Comparison of ENCODE assay signal across 15 cellular contexts in genomic region chr7:74726309-74727101, GRCh38. TPM values are rescaled to one million over a fixed set of nuclear protein-coding genes. Genes with fewer than 3 reads are reported as not detected.
DNase-seq lines count a peak whose midpoint lies in the region; ATAC-seq and TF ChIP-seq lines count a peak whose summit lies in the region.
"Had no signal": no experiment of that assay in that cellular context is flagged by ENCODE, and none has a peak within 500 bp of the region (broad histone marks: within the 10 kb centered on the region; RNA-seq: fewer than 3 reads in every experiment).

No MANE protein-coding gene starts in this region.

- no peak for ATAC-seq in CD8-positive, alpha-beta T cell
- ATAC-seq in T-helper 17 cell = no peak
- no peak for ATAC-seq in GM19467 (IDR thresholded peaks at IDR 0.05; ENCODE audit: unreplicated experiment)

- H3K4me1 Mint-ChIP-seq in CD8-positive, alpha-beta T cell (ENCODE audit: low read depth) = peaks cover 3% of the 10 kb centered on the region
- peaks cover 4% of the 10 kb centered on the region for H3K4me1 Mint-ChIP-seq in T-helper 17 cell
- H3K4me1 Mint-ChIP-seq in mesothelial cell of epicardium = no peaks in the 10 kb centered on the region

- H3K9me3 ChIP-seq in CD8-positive, alpha-beta T cell (ENCODE audit: low read length) = no peaks in the 10 kb centered on the region
- H3K9me3 ChIP-seq in T-helper 17 cell (ENCODE audit: control insufficient read depth, low read length, poor library complexity, severe bottlenecking) (no peaks in the 10 kb centered on the region), skeletal muscle tissue (ENCODE audit: control insufficient read depth in 3 of 3, low read length in 3 of 3) (no peaks in the 10 kb centered on the region), sigmoid colon (no peaks in the 10 kb centered on the region)

- CTCF ChIA-PET in CD8-positive, alpha-beta T cell (lab: Charles Lee) = no interaction called here

- POLR2A ChIA-PET in CD8-positive, alpha-beta T cell (lab: Charles Lee) = no interaction called here

- H3K27me3 ChIP-seq in CD8-positive, alpha-beta T cell (ENCODE audit: insufficient read depth, low read length) = no peaks in the 10 kb centered on the region
- H3K27me3 ChIP-seq in skeletal muscle tissue (ENCODE audit: control insufficient read depth in 3 of 3, insufficient read depth in 3 of 3, low read length in 3 of 3) (no peaks in the 10 kb centered on the region), sigmoid colon (no peaks in the 10 kb centered on the region)

- peaks cover 36% of the 10 kb centered on the region for H3K36me3 Mint-ChIP-seq in CD8-positive, alpha-beta T cell
- H3K36me3 Mint-ChIP-seq in T-helper 17 cell (ENCODE audit: low read depth) = no peaks in the 10 kb centered on the region
- peaks cover 15% of the 10 kb centered on the region for H3K36me3 Mint-ChIP-seq in mesothelial cell of epicardium

- no peaks in the 10 kb centered on the region for H3K27me3 Mint-ChIP-seq in CD8-positive, alpha-beta T cell (ENCODE audit: low read depth)
- H3K27me3 Mint-ChIP-seq in T-helper 17 cell = no peaks in the 10 kb centered on the region
- H3K27me3 Mint-ChIP-seq in mesothelial cell of epicardium (ENCODE audit: low read depth) = no peaks in the 10 kb centered on the region
- H3K27me3 Mint-ChIP-seq: CD4-positive, alpha-beta memory T cell had no signal

- H3K27ac ChIP-seq in CD8-positive, alpha-beta T cell (ENCODE audit: low read depth, low read length) = no peak overlapping the region
- H3K27ac ChIP-seq in skeletal muscle tissue (ENCODE audit: low read depth, low read length) = peak overlapping the region; percentile 40
- H3K27ac ChIP-seq in sigmoid colon = peak overlapping the region in 2 of 4 donors; percentile 29 to 35

- H3K9me3 Mint-ChIP-seq in CD8-positive, alpha-beta T cell = no peaks in the 10 kb centered on the region
- no peaks in the 10 kb centered on the region for H3K9me3 Mint-ChIP-seq in mesothelial cell of epicardium
- H3K9me3 Mint-ChIP-seq: CD4-positive, alpha-beta memory T cell had no signal

- no peak for TF ChIP-seq EP300 in sigmoid colon (IDR thresholded peaks at IDR 0.05)

- no peak for TF ChIP-seq POLR2A in sigmoid colon (IDR thresholded peaks at IDR 0.05)

- no peak for DNase-seq in CD8-positive, alpha-beta T cell
- DNase-seq in T-helper 17 cell (no peak), mesothelial cell of epicardium (ENCODE audit: low spot score in 2 of 2, unreplicated experiment in 2 of 2) (no peak), middle frontal gyrus (ENCODE audit: extremely low spot score, low spot score) (no peak), sigmoid colon (no peak)
- DNase-seq: ACHN; CD4-positive, alpha-beta memory T cell; H7; NCI-H187; NCI-H226; NCI-H524 treated with DMSO at 0.1 percent for 48 hours had no signal

- H3K36me3 ChIP-seq in CD8-positive, alpha-beta T cell (ENCODE audit: insufficient read depth, low read length) = no peaks in the 10 kb centered on the region
- H3K36me3 ChIP-seq in skeletal muscle tissue (ENCODE audit: control insufficient read depth in 3 of 3, insufficient read depth in 3 of 3, low read length in 3 of 3) = peaks cover 0 to 9% (median 6%) of the 10 kb centered on the region in 3 donors
- peaks cover 0 to 23% (median 3%) of the 10 kb centered on the region in 4 donors for H3K36me3 ChIP-seq in sigmoid colon

- intact Hi-C loops in CD8-positive, alpha-beta T cell (cut with DNase I, micrococcal nuclease) = no loop called here
- intact Hi-C loops in sigmoid colon (cut with DNase I) = no loop called here

- TF ChIP-seq CTCF in CD8-positive, alpha-beta T cell (IDR thresholded peaks at IDR 0.05) = no peak
- TF ChIP-seq CTCF in mesothelial cell of epicardium (IDR thresholded peaks at IDR 0.05; ENCODE audit: unreplicated experiment) (no peak), sigmoid colon (IDR thresholded peaks at IDR 0.05) (no peak)

- no peak overlapping the region for H3K4me3 Mint-ChIP-seq in CD8-positive, alpha-beta T cell
- H3K4me3 Mint-ChIP-seq in T-helper 17 cell = no peak overlapping the region
- no peak overlapping the region for H3K4me3 Mint-ChIP-seq in mesothelial cell of epicardium
- H3K4me3 Mint-ChIP-seq: CD4-positive, alpha-beta memory T cell had no signal

- no peaks in the 10 kb centered on the region for H3K4me1 ChIP-seq in CD8-positive, alpha-beta T cell (ENCODE audit: insufficient read depth, low read length)
- peaks cover 3 to 7% (median 6%) of the 10 kb centered on the region in 3 donors for H3K4me1 ChIP-seq in skeletal muscle tissue (ENCODE audit: control insufficient read depth in 3 of 3, insufficient read depth in 3 of 3, low read length in 3 of 3)
- peaks cover 0 to 18% (median 6%) of the 10 kb centered on the region in 4 donors for H3K4me1 ChIP-seq in sigmoid colon

- WGBS in sigmoid colon, 2 donors = 96% methylated on average over 8 of the region's 8 CpGs

- no peak overlapping the region for H3K9ac ChIP-seq in skeletal muscle tissue (ENCODE audit: low read depth in 1 of 3, low read length in 3 of 3)

- no peak overlapping the region for H3K4me3 ChIP-seq in CD8-positive, alpha-beta T cell (ENCODE audit: low read depth, low read length)
- H3K4me3 ChIP-seq in skeletal muscle tissue (ENCODE audit: low read length in 3 of 3) = no peak overlapping the region
- no peak overlapping the region for H3K4me3 ChIP-seq in sigmoid colon

- peak overlapping the region; percentile 32 for H3K27ac Mint-ChIP-seq in CD8-positive, alpha-beta T cell
- H3K27ac Mint-ChIP-seq in T-helper 17 cell (peak overlapping the region; percentile 86), mesothelial cell of epicardium (peak overlapping the region; percentile 25)

RNA-seq across cellular contexts. Expression of gene NCF1, which starts 47.3 kb away (rescaled TPM):
- 1 to 10 TPM; 4.1 to 4.2 TPM for total RNA-seq in CD8-positive, alpha-beta T cell
- total RNA-seq in T-helper 17 cell = 10 to 100 TPM in 1 of 2 donors, 1 to 10 TPM in 1; 1.1 to 14.6 TPM
- 0.27 to 0.47 TPM in 2 of 3 replicates, not detected in the other for total RNA-seq in mesothelial cell of epicardium
- total RNA-seq in skeletal muscle tissue = 1.6 TPM
- 1 to 10 TPM; 1.2 to 7.1 (median 4.0) TPM for total RNA-seq in sigmoid colon
- 10 to 100 TPM in 2 of 3 donors, 1 to 10 TPM in 1; 9.0 to 27.8 (median 10.9) TPM for polyA plus RNA-seq in sigmoid colon
- total RNA-seq: HT-29, LHCN-M2 had no signal

Comparison
In these comparisons a context has a peak if more than half of its experiments do, and no peak if none do; other contexts are left out.
1. H3K27ac Mint-ChIP-seq: peak in every context shown above with its lines; median percentile 86 in T-helper 17 cell; 32 in CD8-positive, alpha-beta T cell; 25 in mesothelial cell of epicardium.